14 cellular contexts compared by ENCODE assay signal in the genomic region with DNA sequence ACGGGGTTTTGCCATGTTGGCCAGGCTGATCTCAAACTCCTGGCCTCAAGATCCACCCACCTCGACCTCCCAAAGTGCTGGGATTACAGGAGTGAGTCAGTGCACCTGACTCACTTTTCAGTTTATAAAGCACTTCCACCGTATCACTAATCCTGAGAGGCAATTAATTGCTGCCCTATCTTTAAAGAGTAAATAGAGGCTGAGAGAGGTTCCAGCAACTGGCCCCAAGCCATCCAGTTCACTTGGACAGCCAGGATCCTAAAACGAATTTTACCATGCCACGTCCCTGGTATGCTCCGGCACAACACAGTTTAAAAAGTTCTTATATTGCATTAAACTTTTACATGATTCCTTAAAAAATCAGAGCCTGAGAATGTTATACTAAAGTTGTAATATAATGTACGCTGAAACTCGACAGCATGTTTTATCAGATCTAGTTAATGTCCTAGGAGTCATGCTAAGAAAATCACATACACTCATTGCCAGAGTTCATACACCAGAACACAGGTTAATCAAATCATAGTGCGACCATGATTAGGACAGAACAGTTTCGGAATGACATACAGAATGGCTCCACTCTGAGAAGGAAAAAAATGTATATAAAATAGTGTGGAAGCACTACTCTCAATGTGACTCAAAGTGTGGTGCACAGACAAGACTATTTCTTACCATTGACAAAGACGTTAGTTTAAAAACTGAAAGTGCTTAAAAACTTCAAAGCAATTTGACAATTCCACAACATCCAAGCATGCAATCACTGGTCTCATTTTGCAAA.
A peak's percentile ranks its signal among the peaks of the same experiment; 100 is the strongest.
DNase-seq lines count a peak whose midpoint lies in the region; ATAC-seq lines count a peak whose summit lies in the region.
"Had no signal": no experiment of that assay in that cellular context is flagged by ENCODE, and none has a peak within 500 bp of the region (broad histone marks: within the 10 kb centered on the region; RNA-seq: fewer than 3 reads in every experiment).

No MANE protein-coding gene starts in this region.

- H3K9me3 Mint-ChIP-seq in activated naive CD4-positive, alpha-beta T cell treated with anti-CD3 and anti-CD28 coated beads, Interleukin-2, amount 50 U/mL, for 72 hours, result peaks cover under 1 to 13% of the 10 kb centered on the region in 2 donors
- H3K9me3 Mint-ChIP-seq: activated naive CD8-positive, alpha-beta T cell treated with anti-CD3 and anti-CD28 coated beads, Interleukin-2, amount 10 ng/mL, durations not matched to agents 7 days and 5 days had no signal

- H3K36me3 ChIP-seq in MG63, result no peaks in the 10 kb centered on the region
- H3K36me3 ChIP-seq: tibial artery had no signal

- peaks cover 28 to 34% of the 10 kb centered on the region in 2 donors for H3K36me3 Mint-ChIP-seq in activated naive CD4-positive, alpha-beta T cell treated with anti-CD3 and anti-CD28 coated beads, Interleukin-2, amount 50 U/mL, for 72 hours

- intact Hi-C loops in posterior cingulate gyrus (cut with DNase I), result no loop called here

- H3K27ac Mint-ChIP-seq in activated naive CD4-positive, alpha-beta T cell treated with anti-CD3 and anti-CD28 coated beads, Interleukin-2, amount 50 U/mL, for 72 hours, result peak overlapping the region in 1 of 2 donors; percentile 44
- H3K27ac Mint-ChIP-seq: activated naive CD8-positive, alpha-beta T cell treated with anti-CD3 and anti-CD28 coated beads, Interleukin-2, amount 10 ng/mL, durations not matched to agents 7 days and 5 days had no signal

- H3K27me3 ChIP-seq in MG63, result no peaks in the 10 kb centered on the region
- H3K27me3 ChIP-seq: tibial artery had no signal

- peak; percentile 88 to 93 for ATAC-seq in activated naive CD4-positive, alpha-beta T cell treated with anti-CD3 and anti-CD28 coated beads, Interleukin-2, amount 50 U/mL, for 72 hours
- ATAC-seq in HG02610 (IDR thresholded peaks at IDR 0.05; ENCODE audit: unreplicated experiment), result peak; percentile 94
- ATAC-seq in stimulated activated naive CD8-positive, alpha-beta T cell treated with anti-CD3 and anti-CD28 coated beads, Interleukin-15, Interleukin-2, amounts not matched to agents 100 U/mL and 50 U/mL, for 24 hours, result peak; percentile 87
- ATAC-seq: HCT116 had no signal

- no peaks in the 10 kb centered on the region for H3K9me3 ChIP-seq in MG63
- H3K9me3 ChIP-seq: SK-N-SH had no signal

- DNase-seq in activated naive CD4-positive, alpha-beta T cell treated with anti-CD3 and anti-CD28 coated beads, Interleukin-2, amount 50 U/mL, for 72 hours (ENCODE audit: low spot score in 2 of 2), result peak in 1 of 2 donors; percentile 27
- no peak for DNase-seq in activated naive CD4-positive, alpha-beta T cell (lab: John Stamatoyannopoulos, UW)
- DNase-seq in MG63 (peak; percentile 13), NCI-H2227 treated with DMSO at 0.1 percent for 48 hours (lab: John Stamatoyannopoulos, UW) (no peak), AG08396 (ENCODE audit: low spot score) (no peak), posterior cingulate gyrus (no peak)
- DNase-seq in stimulated activated naive CD8-positive, alpha-beta T cell treated with anti-CD3 and anti-CD28 coated beads, Interleukin-15, Interleukin-2, amounts not matched to agents 100 U/mL and 50 U/mL, for 24 hours, result no peak
- DNase-seq: activated naive CD8-positive, alpha-beta T cell treated with anti-CD3 and anti-CD28 coated beads, Interleukin-2, amount 10 ng/mL, durations not matched to agents 7 days and 5 days; AML-193; NCI-H1105 treated with DMSO at 0.1 percent for 48 hours; SK-N-SH; tibial artery had no signal

- no peak overlapping the region for H3K4me3 ChIP-seq in MG63
- H3K4me3 ChIP-seq: tibial artery had no signal
